In genomic region chr21:45971487-45972352, GRCh38 we compare ENCODE assay signal across 9 cellular contexts. TPM values are rescaled to one million over a fixed set of nuclear protein-coding genes. Genes with fewer than 3 reads are reported as not detected.
DNase-seq lines count a peak whose midpoint lies in the region; ATAC-seq and TF ChIP-seq lines count a peak whose summit lies in the region.
"Had no signal": no experiment of that assay in that cellular context is flagged by ENCODE, and none has a peak within 500 bp of the region (broad histone marks: within the 10 kb centered on the region; RNA-seq: fewer than 3 reads in every experiment).

No MANE protein-coding gene starts in this region.

- H3K4me1 ChIP-seq in subcutaneous abdominal adipose tissue (ENCODE audit: control insufficient read depth in 5 of 5, insufficient read depth in 5 of 5, low read length in 5 of 5) = peaks cover 5 to 50% (median 48%) of the 10 kb centered on the region in 5 donors

- H3K4me3 ChIP-seq in cardiac fibroblast (replicated peaks in 1 of 2; ENCODE audit: low read depth in 2 of 2, low read length in 2 of 2) (no peak overlapping the region), subcutaneous abdominal adipose tissue (ENCODE audit: low read depth in 1 of 5, low read length in 5 of 5) (peak overlapping the region in 4 of 5 donors; percentile 2 to 76 (median 34))

- H3K27me3 ChIP-seq in subcutaneous abdominal adipose tissue (ENCODE audit: control insufficient read depth in 5 of 5, insufficient read depth in 4 of 5, low read length in 5 of 5) = peaks cover 0 to 9% (median 3%) of the 10 kb centered on the region in 5 donors

- peak overlapping the region; percentile 76 for H3K27ac ChIP-seq in subcutaneous abdominal adipose tissue (ENCODE audit: low read depth, low read length)

- H3K9ac ChIP-seq in subcutaneous abdominal adipose tissue (ENCODE audit: low read length in 5 of 5) = peak overlapping the region in 3 of 5 donors; percentile 35 to 82 (median 38)

- TF ChIP-seq CTCF in GM13976 (IDR thresholded peaks at IDR 0.05; ENCODE audit: borderline replicate concordance, control extremely low read depth, extremely low read depth, insufficient read depth, missing control alignments) (no peak), cardiac fibroblast (IDR thresholded peaks at IDR 0.05; ENCODE audit: low read depth, low read length) (no peak)

- ATAC-seq in left lobe of liver (no peak), HG03432 (IDR thresholded peaks at IDR 0.05; ENCODE audit: unreplicated experiment) (no peak)

- H3K9me3 ChIP-seq in subcutaneous abdominal adipose tissue (ENCODE audit: control insufficient read depth in 5 of 5, low read length in 5 of 5) = no peaks in the 10 kb centered on the region

- in situ Hi-C loops in GM13976 (cut with MboI; ENCODE audit: low sequenced_read_pairs, unreplicated experiment) = no loop called here

- DNase-seq in GM13976 (ENCODE audit: low spot score) = peak; percentile 32
- peak; percentile 76 to 90 for DNase-seq in cardiac fibroblast (ENCODE audit: low read depth in 2 of 2)
- peak; percentile 46 for DNase-seq in left lobe of liver (ENCODE audit: low spot score)
- no peak for DNase-seq in GM19238 (ENCODE audit: insufficient read length, low spot score)
- DNase-seq in NK-92 (lab: John Stamatoyannopoulos, UW; ENCODE audit: unreplicated experiment) = no peak
- DNase-seq in iPS-NIHi7 (ENCODE audit: extremely low spot score) = no peak
- DNase-seq: SHP77 had no signal

- H3K36me3 ChIP-seq in subcutaneous abdominal adipose tissue (ENCODE audit: control insufficient read depth in 5 of 5, insufficient read depth in 5 of 5, low read length in 5 of 5) = no peaks in the 10 kb centered on the region

RNA-seq across cellular contexts. Expression of gene COL6A1, which starts 9.8 kb away (rescaled TPM):
- 48.0 TPM for total RNA-seq in left lobe of liver

Comparison
In these comparisons a context has a peak if more than half of its experiments do, and no peak if none do; other contexts are left out.
1. DNase-seq: peak in GM13976 (single experiment), cardiac fibroblast (2 of 2) and left lobe of liver (single experiment); none in GM19238 (single experiment), NK-92 (single experiment) and iPS-NIHi7 (single experiment).
2. H3K4me3 ChIP-seq: peak in subcutaneous abdominal adipose tissue (4 of 5); none in cardiac fibroblast (0 of 2).